ENCODE assay signal across 2 cellular contexts in genomic region chr15:62402687-62403086, GRCh38.
TF ChIP-seq lines count a peak whose summit lies in the region.

No MANE protein-coding gene starts in this region.

TF ChIP-seq in SK-N-SH, 30 proteins besides CTCF, POLR2A, EP300 and RAD21 (continued from another document):
- TF ChIP-seq, protein P1, sequence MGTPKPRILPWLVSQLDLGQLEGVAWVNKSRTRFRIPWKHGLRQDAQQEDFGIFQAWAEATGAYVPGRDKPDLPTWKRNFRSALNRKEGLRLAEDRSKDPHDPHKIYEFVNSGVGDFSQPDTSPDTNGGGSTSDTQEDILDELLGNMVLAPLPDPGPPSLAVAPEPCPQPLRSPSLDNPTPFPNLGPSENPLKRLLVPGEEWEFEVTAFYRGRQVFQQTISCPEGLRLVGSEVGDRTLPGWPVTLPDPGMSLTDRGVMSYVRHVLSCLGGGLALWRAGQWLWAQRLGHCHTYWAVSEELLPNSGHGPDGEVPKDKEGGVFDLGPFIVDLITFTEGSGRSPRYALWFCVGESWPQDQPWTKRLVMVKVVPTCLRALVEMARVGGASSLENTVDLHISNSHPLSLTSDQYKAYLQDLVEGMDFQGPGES (IDR thresholded peaks at IDR 0.05; ENCODE audit: low read depth, low read length): no peak
- TF ChIP-seq EZH2phosphoT487 (IDR thresholded peaks at IDR 0.05; ENCODE audit: borderline replicate concordance, low read depth): no peak
- TF ChIP-seq TCF12 (IDR thresholded peaks at IDR 0.05): no peak
- no peak for TF ChIP-seq MXI1 (IDR thresholded peaks at IDR 0.05; ENCODE audit: low read depth, low read length)
- TF ChIP-seq, protein P2, sequence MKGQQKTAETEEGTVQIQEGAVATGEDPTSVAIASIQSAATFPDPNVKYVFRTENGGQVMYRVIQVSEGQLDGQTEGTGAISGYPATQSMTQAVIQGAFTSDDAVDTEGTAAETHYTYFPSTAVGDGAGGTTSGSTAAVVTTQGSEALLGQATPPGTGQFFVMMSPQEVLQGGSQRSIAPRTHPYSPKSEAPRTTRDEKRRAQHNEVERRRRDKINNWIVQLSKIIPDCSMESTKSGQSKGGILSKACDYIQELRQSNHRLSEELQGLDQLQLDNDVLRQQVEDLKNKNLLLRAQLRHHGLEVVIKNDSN (IDR thresholded peaks at IDR 0.05; ENCODE audit: borderline replicate concordance, low read depth): no peak
- TF ChIP-seq SIN3A (IDR thresholded peaks at IDR 0.05; ENCODE audit: borderline replicate concordance, low read depth, low read length): no peak
TF ChIP-seq in SK-N-SH: peak in this region for 0.

TF ChIP-seq in SK-N-SH treated with all-trans-retinoic acid at 6 μM for 48 hours, 23 proteins besides CTCF, POLR2A, EP300 and RAD21 (continued from another document):
- TF ChIP-seq, protein P3, sequence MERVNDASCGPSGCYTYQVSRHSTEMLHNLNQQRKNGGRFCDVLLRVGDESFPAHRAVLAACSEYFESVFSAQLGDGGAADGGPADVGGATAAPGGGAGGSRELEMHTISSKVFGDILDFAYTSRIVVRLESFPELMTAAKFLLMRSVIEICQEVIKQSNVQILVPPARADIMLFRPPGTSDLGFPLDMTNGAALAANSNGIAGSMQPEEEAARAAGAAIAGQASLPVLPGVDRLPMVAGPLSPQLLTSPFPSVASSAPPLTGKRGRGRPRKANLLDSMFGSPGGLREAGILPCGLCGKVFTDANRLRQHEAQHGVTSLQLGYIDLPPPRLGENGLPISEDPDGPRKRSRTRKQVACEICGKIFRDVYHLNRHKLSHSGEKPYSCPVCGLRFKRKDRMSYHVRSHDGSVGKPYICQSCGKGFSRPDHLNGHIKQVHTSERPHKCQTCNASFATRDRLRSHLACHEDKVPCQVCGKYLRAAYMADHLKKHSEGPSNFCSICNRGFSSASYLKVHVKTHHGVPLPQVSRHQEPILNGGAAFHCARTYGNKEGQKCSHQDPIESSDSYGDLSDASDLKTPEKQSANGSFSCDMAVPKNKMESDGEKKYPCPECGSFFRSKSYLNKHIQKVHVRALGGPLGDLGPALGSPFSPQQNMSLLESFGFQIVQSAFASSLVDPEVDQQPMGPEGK (CRISPR knock-in tag; IDR thresholded peaks at IDR 0.05; ENCODE audit: borderline replicate concordance): no peak
- no peak for TF ChIP-seq PPARA (CRISPR knock-in tag; IDR thresholded peaks at IDR 0.05; ENCODE audit: borderline replicate concordance)
- no peak for TF ChIP-seq ZNF565 (CRISPR knock-in tag; conservative IDR thresholded peaks at IDR 0.05; ENCODE audit: low read depth)
TF ChIP-seq in SK-N-SH treated with all-trans-retinoic acid at 6 μM for 48 hours: peak in this region for 0.
